8 cellular contexts compared by ENCODE assay signal in the genomic region with DNA sequence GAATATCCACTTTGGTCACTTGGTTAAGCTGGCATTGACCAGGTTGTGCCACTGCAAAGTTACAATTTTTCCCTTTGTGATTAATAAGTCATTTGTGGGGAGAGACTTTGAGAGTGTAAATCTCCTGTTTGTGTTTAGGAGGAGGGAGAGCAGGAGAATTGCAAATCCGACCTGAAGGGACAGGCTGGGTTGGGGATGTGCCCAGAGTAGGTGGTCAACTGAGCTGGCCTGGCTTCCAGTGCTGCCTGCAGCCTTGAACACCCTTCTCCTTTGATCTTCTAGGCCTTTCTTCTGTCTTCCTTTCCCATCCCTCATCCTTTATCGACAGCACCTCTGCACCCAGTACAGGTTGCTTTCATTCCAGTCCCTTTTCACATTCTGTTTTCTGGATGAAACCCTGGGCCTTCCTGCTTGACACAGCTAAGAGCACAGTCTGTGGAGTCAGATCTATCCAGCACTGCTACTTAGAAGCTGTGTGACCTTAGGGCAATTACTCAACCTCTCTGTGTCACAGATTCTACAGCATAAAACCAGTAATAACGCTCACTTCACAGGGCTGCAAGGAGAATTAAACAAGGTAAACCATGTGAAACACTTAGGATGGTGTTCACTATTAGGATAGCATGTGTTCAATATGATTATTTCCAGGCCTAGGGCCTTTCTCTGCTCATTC. TPM values are rescaled to one million over a fixed set of nuclear protein-coding genes. Genes with fewer than 3 reads are reported as not detected.
A peak's percentile ranks its signal among the peaks of the same experiment; 100 is the strongest.
DNase-seq lines count a peak whose midpoint lies in the region; ATAC-seq and TF ChIP-seq lines count a peak whose summit lies in the region.

No MANE protein-coding gene starts in this region.

- H3K4me1 Mint-ChIP-seq in central memory CD8-positive, alpha-beta T cell, result peaks cover 40% of the 10 kb centered on the region
- H3K4me1 Mint-ChIP-seq in neural crest cell, result peaks cover 24% of the 10 kb centered on the region

- H3K4me1 ChIP-seq in DND-41 (ENCODE audit: insufficient read depth, low read length) (peaks cover 36% of the 10 kb centered on the region), Karpas-422 (ENCODE audit: low read length) (peaks cover 29% of the 10 kb centered on the region), gastrocnemius medialis (peaks cover 9% of the 10 kb centered on the region in 2 donors)

- ATAC-seq in DND-41 (ENCODE audit: insufficient read depth, low read depth) (no peak), GM18909 (IDR thresholded peaks at IDR 0.05; ENCODE audit: poor library complexity, unreplicated experiment) (no peak), gastrocnemius medialis (no peak), GM18907 (IDR thresholded peaks at IDR 0.05; ENCODE audit: unreplicated experiment) (no peak)
- ATAC-seq in central memory CD8-positive, alpha-beta T cell (replicated peaks; ENCODE audit: extremely low read depth, poor library complexity, severe bottlenecking), result no peak

- DNase-seq in DND-41 (no peak), Karpas-422 (no peak), neural crest cell (ENCODE audit: low read depth, low spot score) (no peak), gastrocnemius medialis (no peak), NCI-H146 (lab: John Stamatoyannopoulos, UW) (no peak)
- DNase-seq in central memory CD8-positive, alpha-beta T cell (ENCODE audit: low spot score in 2 of 2), result no peak

- peaks cover 22% of the 10 kb centered on the region for H4K20me1 ChIP-seq in DND-41 (ENCODE audit: insufficient read depth, low read length)
- H4K20me1 ChIP-seq in Karpas-422 (ENCODE audit: insufficient read depth, low read depth, low read length), result peaks cover 8% of the 10 kb centered on the region; the same call in 1 of the 2 replicates

- H3K36me3 Mint-ChIP-seq in central memory CD8-positive, alpha-beta T cell (ENCODE audit: insufficient read depth), result peaks cover 24% of the 10 kb centered on the region
- peaks cover 5% of the 10 kb centered on the region for H3K36me3 Mint-ChIP-seq in neural crest cell (ENCODE audit: low read depth)

- in situ Hi-C loops in gastrocnemius medialis (cut with MboI; ENCODE audit: low sequenced_read_pairs in 4 of 4), result no loop called here

- peak overlapping the region; percentile 87 for H2AFZ ChIP-seq in DND-41 (ENCODE audit: low read depth, low read length)
- peak overlapping the region; percentile 64; the same call in 1 of the 2 replicates for H2AFZ ChIP-seq in Karpas-422 (ENCODE audit: low read length)

- H3K79me2 ChIP-seq in DND-41 (ENCODE audit: insufficient read depth, low read length), result peaks cover 37% of the 10 kb centered on the region
- peaks cover 36% of the 10 kb centered on the region for H3K79me2 ChIP-seq in Karpas-422 (ENCODE audit: low read length)

- H3K27ac Mint-ChIP-seq in central memory CD8-positive, alpha-beta T cell (ENCODE audit: low read depth), result peak overlapping the region; percentile 61
- no peak overlapping the region for H3K27ac Mint-ChIP-seq in neural crest cell (ENCODE audit: unreplicated experiment)

- TF ChIP-seq POLR2A in gastrocnemius medialis (IDR thresholded peaks at IDR 0.05), result no peak

- intact Hi-C loops in gastrocnemius medialis (cut with DNase I; ENCODE audit: low total_unique reads), result loop anchor here (1.0 to 5.0 kb wide), 4 partner anchors 11 to 177 kb away; partner anchors contain the start of gene CFAP20

- H3K27me3 Mint-ChIP-seq in central memory CD8-positive, alpha-beta T cell, result peaks cover 33% of the 10 kb centered on the region
- peaks cover 38% of the 10 kb centered on the region for H3K27me3 Mint-ChIP-seq in neural crest cell (ENCODE audit: low read depth)

- H3K9me3 ChIP-seq in DND-41 (ENCODE audit: insufficient read depth, low read length, severe bottlenecking) (no peaks in the 10 kb centered on the region), Karpas-422 (ENCODE audit: low read length) (no peaks in the 10 kb centered on the region), gastrocnemius medialis (no peaks in the 10 kb centered on the region)

- H3K36me3 ChIP-seq in DND-41 (ENCODE audit: insufficient read depth, low read length) (peaks cover 26% of the 10 kb centered on the region), Karpas-422 (ENCODE audit: insufficient read depth, low read length) (peaks cover 19% of the 10 kb centered on the region; the same call in 1 of the 2 replicates), gastrocnemius medialis (peaks cover 0 to 23% of the 10 kb centered on the region in 2 donors)

- peak overlapping the region in 1 of 2 experiments; percentile 67; a peak in 2 of 4 replicates for H3K4me3 ChIP-seq in DND-41 (ENCODE audit: low read depth in 1 of 2, low read length in 2 of 2)
- H3K4me3 ChIP-seq in Karpas-422 (ENCODE audit: low read length), result peak overlapping the region; percentile 59; the same call in 1 of the 2 replicates
- peak overlapping the region in 1 of 4 donors; percentile 57 for H3K4me3 ChIP-seq in gastrocnemius medialis

- no peaks in the 10 kb centered on the region for H3K9me2 ChIP-seq in Karpas-422 (replicated peaks; ENCODE audit: insufficient read depth, low read length)

- H3K27me3 ChIP-seq in DND-41 (ENCODE audit: insufficient read depth, low read length, poor library complexity) (peaks cover 13% of the 10 kb centered on the region), Karpas-422 (ENCODE audit: low read length) (no peaks in the 10 kb centered on the region), gastrocnemius medialis (no peaks in the 10 kb centered on the region)

- H3K4me3 Mint-ChIP-seq in central memory CD8-positive, alpha-beta T cell, result peak overlapping the region; percentile 82
- peak overlapping the region; percentile 84 for H3K4me3 Mint-ChIP-seq in neural crest cell

- H3K9ac ChIP-seq in DND-41 (ENCODE audit: low read depth, low read length) (peak overlapping the region; percentile 47; the same call in 1 of the 2 replicates), Karpas-422 (ENCODE audit: low read length) (peak overlapping the region; percentile 53; the same call in 1 of the 2 replicates)

- TF ChIP-seq CTCF in DND-41 (IDR thresholded peaks at IDR 0.05; ENCODE audit: borderline replicate concordance, extremely low read depth, low read length, poor library complexity, severe bottlenecking) (no peak), neural crest cell (conservative IDR thresholded peaks at IDR 0.05) (no peak), gastrocnemius medialis (IDR thresholded peaks at IDR 0.05 in 4 of 5, conservative IDR thresholded peaks at IDR 0.05 in 1 of 5) (no peak)

- peak overlapping the region; percentile 94 for H3K4me2 ChIP-seq in DND-41 (ENCODE audit: insufficient read depth, low read length)
- peak overlapping the region; percentile 68 for H3K4me2 ChIP-seq in Karpas-422 (ENCODE audit: low read depth, low read length, poor library complexity, severe bottlenecking)

- H3K9me3 Mint-ChIP-seq in central memory CD8-positive, alpha-beta T cell, result no peaks in the 10 kb centered on the region
- H3K9me3 Mint-ChIP-seq in neural crest cell, result no peaks in the 10 kb centered on the region

- H3K27ac ChIP-seq in DND-41 (ENCODE audit: low read length) (no peak overlapping the region), Karpas-422 (ENCODE audit: low read length) (no peak overlapping the region), gastrocnemius medialis (peak overlapping the region in 1 of 4 donors; percentile 59)

RNA-seq across cellular contexts. Expression of gene CSNK2A2, which starts 1.0 kb away (rescaled TPM):
- total RNA-seq in Karpas-422 (2014; rRNA removed; shearing (Covaris generic); ENCODE audit: low replicate concordance), result 45.2 and 56.4 TPM in 2 replicates
- 116 and 118 TPM in 2 replicates for total RNA-seq in neural crest cell
- 10 to 100 TPM; 14.0 to 29.5 (median 20.4) TPM for total RNA-seq in gastrocnemius medialis
